Comparison of ENCODE assay signal across 10 cellular contexts in the genomic region with DNA sequence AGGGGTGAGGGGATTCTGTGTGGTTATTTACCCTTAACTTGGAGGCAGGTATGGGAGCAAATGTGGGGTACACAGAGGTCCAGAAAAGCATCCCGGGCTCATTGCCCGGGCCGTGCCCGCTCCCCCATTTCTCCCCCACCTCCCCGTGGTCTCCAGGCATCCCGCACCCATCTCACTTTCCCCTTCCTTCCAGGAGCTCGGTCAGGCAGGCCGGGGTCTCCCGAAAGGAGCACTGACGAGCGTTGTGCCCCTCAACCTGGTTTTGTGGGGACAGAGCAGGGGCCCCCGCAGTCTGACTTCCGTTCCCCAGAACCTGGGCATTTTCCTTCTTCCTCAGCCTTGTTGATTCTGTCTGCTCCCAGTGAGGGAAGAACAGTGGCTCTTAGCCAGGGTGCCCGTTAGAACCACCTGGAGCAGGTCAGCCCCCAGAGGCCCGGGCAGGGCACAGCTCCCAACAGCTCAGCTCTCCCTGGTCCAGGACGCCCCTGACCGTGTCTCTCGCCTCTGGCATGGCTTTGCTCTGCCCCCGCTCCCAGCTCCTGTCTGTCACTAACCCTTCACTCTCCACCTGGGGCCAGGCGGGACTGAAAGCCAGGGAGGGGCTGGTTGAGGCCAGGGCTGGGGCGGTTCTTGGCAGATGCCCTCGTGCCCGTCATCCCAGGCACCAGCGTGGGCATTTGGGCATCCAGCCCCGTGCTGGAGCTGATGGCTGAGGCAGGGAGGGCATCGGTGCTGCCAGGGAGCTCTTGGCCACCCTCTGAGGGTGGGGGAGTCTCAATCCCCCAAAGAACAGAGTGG. TPM values are rescaled to one million over a fixed set of nuclear protein-coding genes. Genes with fewer than 3 reads are reported as not detected.
DNase-seq lines count a peak whose midpoint lies in the region; ATAC-seq and TF ChIP-seq lines count a peak whose summit lies in the region.
"Had no signal": no experiment of that assay in that cellular context is flagged by ENCODE, and none has a peak within 500 bp of the region (broad histone marks: within the 10 kb centered on the region; RNA-seq: fewer than 3 reads in every experiment).

No MANE protein-coding gene starts in this region.

- 77 to 84% methylated on average over 13 to 18 of the region's 26 CpGs for WGBS in esophagus squamous epithelium, 2 donors

- H3K27ac ChIP-seq in esophagus squamous epithelium: peak overlapping the region in 3 of 4 donors; percentile 12 to 83 (median 70)

- H3K9me3 Mint-ChIP-seq in stimulated activated naive CD8-positive, alpha-beta T cell treated with anti-CD3 and anti-CD28 coated beads, Interleukin-15, Interleukin-2, amounts not matched to agents 100 ng/mL and 50 ng/mL, for 24 hours: no peaks in the 10 kb centered on the region
- H3K9me3 Mint-ChIP-seq in stimulated activated naive CD8-positive, alpha-beta T cell treated with anti-CD3 and anti-CD28 coated beads, Interleukin-15, amount 100 ng/mL, for 72 hours: no peaks in the 10 kb centered on the region
- no peaks in the 10 kb centered on the region for H3K9me3 Mint-ChIP-seq in naive thymus-derived CD8-positive, alpha-beta T cell

- peak overlapping the region; percentile 26 for H3K27ac Mint-ChIP-seq in stimulated activated naive CD8-positive, alpha-beta T cell treated with anti-CD3 and anti-CD28 coated beads, Interleukin-15, Interleukin-2, amounts not matched to agents 100 ng/mL and 50 ng/mL, for 24 hours
- peak overlapping the region in 1 of 2 donors; percentile 43 for H3K27ac Mint-ChIP-seq in stimulated activated naive CD8-positive, alpha-beta T cell treated with anti-CD3 and anti-CD28 coated beads, Interleukin-15, amount 100 ng/mL, for 72 hours
- H3K27ac Mint-ChIP-seq in naive thymus-derived CD8-positive, alpha-beta T cell: peak overlapping the region in 9 of 10 donors; percentile 25 to 95 (median 73)

- POLR2A ChIA-PET in naive thymus-derived CD8-positive, alpha-beta T cell (lab: Charles Lee): interaction anchor here (0.7 to 6.1 kb wide), 10 partner anchors 9 to 87 kb away, joined by 3 to 63 read pairs (median 4); partner anchors contain the start of gene NUDT16L1

- no peaks in the 10 kb centered on the region for H3K9me3 ChIP-seq in esophagus squamous epithelium
- H3K9me3 ChIP-seq: body of pancreas, MG63 had no signal

- ATAC-seq in stimulated activated naive CD8-positive, alpha-beta T cell treated with anti-CD3 and anti-CD28 coated beads, Interleukin-15, amount 100 ng/mL, for 72 hours: no peak
- ATAC-seq in naive thymus-derived CD8-positive, alpha-beta T cell: no peak

- no peaks in the 10 kb centered on the region for H3K27me3 ChIP-seq in esophagus squamous epithelium
- H3K27me3 ChIP-seq: body of pancreas, MG63 had no signal

- no peaks in the 10 kb centered on the region for H3K27me3 Mint-ChIP-seq in stimulated activated naive CD8-positive, alpha-beta T cell treated with anti-CD3 and anti-CD28 coated beads, Interleukin-15, Interleukin-2, amounts not matched to agents 100 ng/mL and 50 ng/mL, for 24 hours
- no peaks in the 10 kb centered on the region for H3K27me3 Mint-ChIP-seq in stimulated activated naive CD8-positive, alpha-beta T cell treated with anti-CD3 and anti-CD28 coated beads, Interleukin-15, amount 100 ng/mL, for 72 hours
- H3K27me3 Mint-ChIP-seq in naive thymus-derived CD8-positive, alpha-beta T cell: no peaks in the 10 kb centered on the region

- peaks cover 13% of the 10 kb centered on the region for H3K36me3 Mint-ChIP-seq in stimulated activated naive CD8-positive, alpha-beta T cell treated with anti-CD3 and anti-CD28 coated beads, Interleukin-15, Interleukin-2, amounts not matched to agents 100 ng/mL and 50 ng/mL, for 24 hours (ENCODE audit: low read depth)
- peaks cover 0 to 26% (median 0%) of the 10 kb centered on the region in 3 donors for H3K36me3 Mint-ChIP-seq in naive thymus-derived CD8-positive, alpha-beta T cell

- DNase-seq in stimulated activated naive CD8-positive, alpha-beta T cell treated with anti-CD3 and anti-CD28 coated beads, Interleukin-15, amount 100 ng/mL, for 72 hours: no peak
- no peak for DNase-seq in esophagus squamous epithelium (lab: John Stamatoyannopoulos, UW)
- DNase-seq in naive thymus-derived CD8-positive, alpha-beta T cell: no peak
- no peak for DNase-seq in Kasumi-1 (lab: John Stamatoyannopoulos, UW)
- DNase-seq in inferior parietal cortex (ENCODE audit: extremely low spot score): no peak
- DNase-seq in H4 (ENCODE audit: low spot score): no peak
- DNase-seq in occipital lobe (lab: John Stamatoyannopoulos, UW): no peak
- DNase-seq: MG63 had no signal

- peaks cover 26 to 97% (median 27%) of the 10 kb centered on the region in 3 donors for H3K36me3 ChIP-seq in esophagus squamous epithelium

- peak overlapping the region in 2 of 4 donors; percentile 35 to 58 for H3K4me3 ChIP-seq in esophagus squamous epithelium
- H3K4me3 ChIP-seq: body of pancreas, MG63 had no signal

- no peak for TF ChIP-seq CTCF in esophagus squamous epithelium (IDR thresholded peaks at IDR 0.05)

- no peak overlapping the region for H3K4me3 Mint-ChIP-seq in stimulated activated naive CD8-positive, alpha-beta T cell treated with anti-CD3 and anti-CD28 coated beads, Interleukin-15, Interleukin-2, amounts not matched to agents 100 ng/mL and 50 ng/mL, for 24 hours
- peak overlapping the region in 1 of 2 donors; percentile 71 for H3K4me3 Mint-ChIP-seq in stimulated activated naive CD8-positive, alpha-beta T cell treated with anti-CD3 and anti-CD28 coated beads, Interleukin-15, amount 100 ng/mL, for 72 hours
- peak overlapping the region in 4 of 10 donors; percentile 10 to 43 (median 35) for H3K4me3 Mint-ChIP-seq in naive thymus-derived CD8-positive, alpha-beta T cell

- H3K4me1 ChIP-seq in esophagus squamous epithelium: peaks cover 0 to 61% (median 0%) of the 10 kb centered on the region in 3 donors
- H3K4me1 ChIP-seq: body of pancreas had no signal

- peaks cover 39% of the 10 kb centered on the region for H3K4me1 Mint-ChIP-seq in stimulated activated naive CD8-positive, alpha-beta T cell treated with anti-CD3 and anti-CD28 coated beads, Interleukin-15, Interleukin-2, amounts not matched to agents 100 ng/mL and 50 ng/mL, for 24 hours (ENCODE audit: low read depth)
- peaks cover 74% of the 10 kb centered on the region for H3K4me1 Mint-ChIP-seq in stimulated activated naive CD8-positive, alpha-beta T cell treated with anti-CD3 and anti-CD28 coated beads, Interleukin-15, amount 100 ng/mL, for 72 hours
- H3K4me1 Mint-ChIP-seq in naive thymus-derived CD8-positive, alpha-beta T cell: peaks cover 19 to 56% (median 41%) of the 10 kb centered on the region in 4 donors

- no peak for TF ChIP-seq POLR2A in esophagus squamous epithelium (IDR thresholded peaks at IDR 0.05)

- intact Hi-C loops in esophagus squamous epithelium (cut with DNase I): no loop called here

RNA-seq across cellular contexts. Expression of gene NUDT16L1, which starts 12.5 kb away (rescaled TPM):
- 10 to 100 TPM; 18.5 to 27.8 (median 21.0) TPM for total RNA-seq in esophagus squamous epithelium
- total RNA-seq in naive thymus-derived CD8-positive, alpha-beta T cell: 10 to 100 TPM; 56.7 to 59.3 TPM
- polyA plus RNA-seq in naive thymus-derived CD8-positive, alpha-beta T cell: 100 to 1,000 TPM in 2 of 3 donors, 10 to 100 TPM in 1; 90.0 to 131 (median 119) TPM
- total RNA-seq in H4 (2014; rRNA removed; shearing (Covaris generic)): 37.1 and 39.6 TPM in 2 replicates
- 33.4 TPM for total RNA-seq in occipital lobe

RNA-seq across cellular contexts. Expression of gene ANKS3, which starts 53.2 kb away (rescaled TPM):
- total RNA-seq in esophagus squamous epithelium (10 to 100 TPM in 2 of 4 donors, 1 to 10 TPM in 2; 9.4 to 22.7 (median 11.5) TPM), occipital lobe (19.8 TPM)
- 10 to 100 TPM; 31.5 to 37.0 TPM for total RNA-seq in naive thymus-derived CD8-positive, alpha-beta T cell
- polyA plus RNA-seq in naive thymus-derived CD8-positive, alpha-beta T cell: 1 to 10 TPM; 4.3 to 9.0 (median 4.5) TPM
- 6.0 and 6.4 TPM in 2 replicates for total RNA-seq in H4 (2014; rRNA removed; shearing (Covaris generic))

RNA-seq across cellular contexts. Expression of gene DNAAF8, which starts 53.5 kb away (rescaled TPM):
- total RNA-seq in esophagus squamous epithelium (under 1 TPM in 3 of 4 donors, not detected in 1; 0.21 to 0.42 (median 0.38) TPM), occipital lobe (0.62 TPM)
- total RNA-seq in naive thymus-derived CD8-positive, alpha-beta T cell: under 1 TPM; 0.26 to 0.30 TPM
- under 1 TPM in 2 of 3 donors, not detected in 1; 0.34 to 0.48 TPM for polyA plus RNA-seq in naive thymus-derived CD8-positive, alpha-beta T cell
- 0.62 and 6.4 TPM in 2 replicates for total RNA-seq in H4 (2014; rRNA removed; shearing (Covaris generic))

RNA-seq across cellular contexts. Expression of gene MGRN1, which starts 56.2 kb away (rescaled TPM):
- total RNA-seq in esophagus squamous epithelium (10 to 100 TPM; 15.8 to 25.6 (median 22.0) TPM), occipital lobe (41.5 TPM)
- 10 to 100 TPM; 66.4 to 70.5 TPM for total RNA-seq in naive thymus-derived CD8-positive, alpha-beta T cell
- 1 to 10 TPM; 4.5 to 5.8 (median 5.6) TPM for polyA plus RNA-seq in naive thymus-derived CD8-positive, alpha-beta T cell
- total RNA-seq in H4 (2014; rRNA removed; shearing (Covaris generic)): 15.4 and 16.1 TPM in 2 replicates
